In genomic region chr7:18792866-18793595, GRCh38 we compare ENCODE assay signal across 18 cellular contexts.
DNase-seq lines count a peak whose midpoint lies in the region; TF ChIP-seq lines count a peak whose summit lies in the region.
"Had no signal": no experiment of that assay in that cellular context is flagged by ENCODE, and none has a peak within 500 bp of the region (broad histone marks: within the 10 kb centered on the region; RNA-seq: fewer than 3 reads in every experiment).

No MANE protein-coding gene starts in this region.

- H3K27ac ChIP-seq in ascending aorta (peak overlapping the region; percentile 69 to 75), hepatocyte (peak overlapping the region; percentile 62), vagina (no peak overlapping the region)
- H3K27ac ChIP-seq: lower lobe of right lung, pancreas had no signal

- H3K4me3 ChIP-seq in ascending aorta, result peak overlapping the region; percentile 29 to 54
- H3K4me3 ChIP-seq in hepatocyte, result no peak overlapping the region
- no peak overlapping the region for H3K4me3 ChIP-seq in retinal pigment epithelial cell (ENCODE audit: low read length)
- no peak overlapping the region for H3K4me3 ChIP-seq in vagina
- H3K4me3 ChIP-seq: K562, lower lobe of right lung, pancreas had no signal

- CTCF ChIA-PET in activated naive CD4-positive, alpha-beta T cell treated with anti-CD3 and anti-CD28 coated beads for 36 hours (lab: Charles Lee), result no interaction called here

- H3K9me3 ChIP-seq in ascending aorta (no peaks in the 10 kb centered on the region), hepatocyte (ENCODE audit: low read depth) (no peaks in the 10 kb centered on the region), vagina (no peaks in the 10 kb centered on the region)
- H3K9me3 ChIP-seq: BE2C, lower lobe of right lung, pancreas had no signal

- TF ChIP-seq CTCF in ascending aorta (IDR thresholded peaks at IDR 0.05) (no peak), hepatocyte (IDR thresholded peaks at IDR 0.05; ENCODE audit: poor library complexity) (no peak), retinal pigment epithelial cell (conservative IDR thresholded peaks at IDR 0.05; ENCODE audit: low read depth, low read length) (no peak), vagina (IDR thresholded peaks at IDR 0.05) (no peak)

- no peak overlapping the region for H3K27ac Mint-ChIP-seq in activated naive CD4-positive, alpha-beta T cell treated with anti-CD3 and anti-CD28 coated beads for 36 hours
- H3K27ac Mint-ChIP-seq: activated CD4-positive, alpha-beta memory T cell treated with anti-CD3 and anti-CD28 coated beads for 36 hours had no signal

- H3K9me3 Mint-ChIP-seq in activated naive CD4-positive, alpha-beta T cell treated with anti-CD3 and anti-CD28 coated beads for 36 hours, result no peaks in the 10 kb centered on the region

- WGBS in hepatocyte (ENCODE audit: low lambda C conversion rate, missing lambda C conversion rate), result 75% methylated on average over 13 of the region's 13 CpGs

- H3K27me3 ChIP-seq in ascending aorta, result no peaks in the 10 kb centered on the region
- no peaks in the 10 kb centered on the region for H3K27me3 ChIP-seq in hepatocyte
- H3K27me3 ChIP-seq in vagina, result no peaks in the 10 kb centered on the region
- H3K27me3 ChIP-seq: BE2C, pancreas had no signal

- H3K4me2 ChIP-seq in hepatocyte, result peak overlapping the region; percentile 43

- TF ChIP-seq POLR2A in vagina (IDR thresholded peaks at IDR 0.05), result no peak

- H3K27me3 Mint-ChIP-seq in activated naive CD4-positive, alpha-beta T cell treated with anti-CD3 and anti-CD28 coated beads for 36 hours (ENCODE audit: low read depth), result no peaks in the 10 kb centered on the region
- H3K27me3 Mint-ChIP-seq: activated CD4-positive, alpha-beta memory T cell treated with anti-CD3 and anti-CD28 coated beads for 36 hours had no signal

- no peaks in the 10 kb centered on the region for H3K36me3 Mint-ChIP-seq in activated naive CD4-positive, alpha-beta T cell treated with anti-CD3 and anti-CD28 coated beads for 36 hours (ENCODE audit: low read depth)
- H3K36me3 Mint-ChIP-seq: activated CD4-positive, alpha-beta memory T cell treated with anti-CD3 and anti-CD28 coated beads for 36 hours had no signal

- H3K79me2 ChIP-seq in hepatocyte, result no peaks in the 10 kb centered on the region

- H3K4me3 Mint-ChIP-seq in activated naive CD4-positive, alpha-beta T cell treated with anti-CD3 and anti-CD28 coated beads for 36 hours, result no peak overlapping the region
- H3K4me3 Mint-ChIP-seq: activated CD4-positive, alpha-beta memory T cell treated with anti-CD3 and anti-CD28 coated beads for 36 hours had no signal

- peak overlapping the region; percentile 59 for H2AFZ ChIP-seq in hepatocyte

- DNase-seq in EH (ENCODE audit: low read depth) (peak; percentile 60), ascending aorta (ENCODE audit: low spot score in 2 of 2) (no peak), hepatocyte (ENCODE audit: low spot score) (peak; percentile 24), retinal pigment epithelial cell (ENCODE audit: low read depth) (peak; percentile 41), vagina (ENCODE audit: extremely low spot score in 2 of 2) (no peak), superior temporal gyrus (ENCODE audit: extremely low spot score) (no peak), mesenteric fat pad (ENCODE audit: low spot score) (no peak)
- no peak for DNase-seq in activated naive CD4-positive, alpha-beta T cell treated with anti-CD3 and anti-CD28 coated beads for 36 hours
- DNase-seq: activated CD4-positive, alpha-beta memory T cell treated with anti-CD3 and anti-CD28 coated beads for 36 hours; BE2C; lower lobe of right lung; NCI-H1417 treated with DMSO at 0.1 percent for 48 hours; NCI-H524 treated with DMSO at 0.1 percent for 48 hours; pancreas; RPMI8226; stimulated activated CD4-positive, alpha-beta T cell treated with anti-CD3 and anti-CD28 coated beads, Interleukin-2, amount 100 ng/mL, for 24 hours; T1000 had no signal

- peaks cover 0 to 20% of the 10 kb centered on the region in 2 donors for H3K4me1 ChIP-seq in ascending aorta
- peaks cover 12% of the 10 kb centered on the region for H3K4me1 ChIP-seq in hepatocyte (ENCODE audit: insufficient read depth)
- no peaks in the 10 kb centered on the region for H3K4me1 ChIP-seq in vagina
- H3K4me1 ChIP-seq: lower lobe of right lung, pancreas had no signal

- no peaks in the 10 kb centered on the region for H3K4me1 Mint-ChIP-seq in activated naive CD4-positive, alpha-beta T cell treated with anti-CD3 and anti-CD28 coated beads for 36 hours (ENCODE audit: low read depth)

- H3K36me3 ChIP-seq in ascending aorta (no peaks in the 10 kb centered on the region), hepatocyte (replicated peaks; ENCODE audit: insufficient read depth, low read depth) (no peaks in the 10 kb centered on the region), vagina (no peaks in the 10 kb centered on the region)
- H3K36me3 ChIP-seq: BE2C, lower lobe of right lung, pancreas had no signal

- no peaks in the 10 kb centered on the region for H3K9me2 ChIP-seq in hepatocyte (replicated peaks; ENCODE audit: insufficient read depth)

- intact Hi-C loops in ascending aorta (cut with DNase I) (loop anchor here (5.0 kb wide), 1 partner anchor 314 kb away; no protein-coding TSS in a partner anchor), vagina (cut with DNase I) (no loop called here)
- intact Hi-C loops in activated naive CD4-positive, alpha-beta T cell treated with anti-CD3 and anti-CD28 coated beads for 36 hours (cut with micrococcal nuclease), result no loop called here

- H4K20me1 ChIP-seq in hepatocyte (ENCODE audit: insufficient read depth, poor library complexity, severe bottlenecking), result no peaks in the 10 kb centered on the region

Comparison
In these comparisons a context has a peak if more than half of its experiments do, and no peak if none do; other contexts are left out.
1. DNase-seq: peak in EH (single experiment), hepatocyte (single experiment) and retinal pigment epithelial cell (single experiment); none in ascending aorta (0 of 2), vagina (0 of 2), activated naive CD4-positive, alpha-beta T cell treated with anti-CD3 and anti-CD28 coated beads for 36 hours (single experiment), superior temporal gyrus (single experiment) and mesenteric fat pad (single experiment).
2. H3K4me3 ChIP-seq: peak in ascending aorta (2 of 2); none in hepatocyte (single experiment), retinal pigment epithelial cell (single experiment) and vagina (0 of 2).